8 cellular contexts compared by ENCODE assay signal in the genomic region with DNA sequence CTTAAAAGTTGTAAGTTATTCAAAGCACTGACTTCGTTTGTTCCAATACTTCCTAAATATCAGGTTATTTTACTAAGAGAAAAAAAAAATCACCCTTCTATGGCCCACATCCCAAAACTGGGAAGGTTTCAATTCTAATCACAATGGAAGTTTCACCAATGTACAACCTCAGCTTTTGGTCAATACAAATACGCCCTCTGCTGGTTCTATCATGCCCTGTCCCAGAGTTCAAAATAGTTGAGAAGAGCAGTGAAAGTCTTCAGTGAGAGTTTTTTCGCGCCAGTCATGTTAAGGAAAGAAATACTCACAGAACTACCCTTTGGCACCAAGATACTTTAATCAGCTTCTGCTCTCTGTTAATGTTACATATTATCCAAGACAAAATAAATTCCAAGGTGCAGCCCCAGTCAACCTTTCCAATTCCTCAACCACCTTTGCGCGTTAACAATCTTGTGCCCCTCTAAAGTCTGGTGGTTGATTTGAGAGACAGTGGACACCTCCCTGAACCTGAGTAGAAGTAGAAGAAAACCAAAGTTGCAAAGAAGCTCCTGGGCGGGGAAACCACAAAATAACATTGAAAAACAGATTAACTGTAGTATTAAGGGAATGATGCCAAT. TPM values are rescaled to one million over a fixed set of nuclear protein-coding genes. Genes with fewer than 3 reads are reported as not detected.
DNase-seq lines count a peak whose midpoint lies in the region; ATAC-seq and TF ChIP-seq lines count a peak whose summit lies in the region.

No MANE protein-coding gene starts in this region.

- DNase-seq in Ammon's horn (ENCODE audit: low spot score) (peak; percentile 73), H4 (ENCODE audit: low spot score) (peak; percentile 61), NCI-H2196 (lab: John Stamatoyannopoulos, UW; ENCODE audit: unreplicated experiment) (peak; percentile 63), dedifferentiated amniotic fluid mesenchymal stem cell (ENCODE audit: extremely low spot score) (peak; percentile 85)
- peak; percentile 20 for DNase-seq in stimulated activated CD8-positive, alpha-beta memory T cell treated with anti-CD3 and anti-CD28 coated beads, Interleukin-15, amount 100 ng/mL, for 1 hour (ENCODE audit: low read depth)

- ATAC-seq in HG03139 (IDR thresholded peaks at IDR 0.05; ENCODE audit: unreplicated experiment), result no peak

- H3K4me3 ChIP-seq in WI38 (ENCODE audit: low read depth, low read length), result no peak overlapping the region
- H3K4me3 ChIP-seq in liver (ENCODE audit: low read depth in 1 of 3, low read length in 3 of 3), result no peak overlapping the region

- 44% methylated on average over 7 of the region's 7 CpGs for WGBS in liver

- TF ChIP-seq CTCF in WI38 (IDR thresholded peaks at IDR 0.05; ENCODE audit: low read depth, low read length) (peak; percentile 63), liver (IDR thresholded peaks at IDR 0.05; ENCODE audit: low read depth, low read length, missing input control) (peak; percentile 89)

- no peak overlapping the region for H3K9ac ChIP-seq in liver (ENCODE audit: low read depth in 1 of 2, low read length in 2 of 2)

- no peaks in the 10 kb centered on the region for H3K36me3 ChIP-seq in liver (ENCODE audit: control insufficient read depth in 4 of 4, insufficient read depth in 3 of 4, low read depth in 1 of 4, low read length in 3 of 4)

- peak; percentile 97 for TF ChIP-seq RAD21 in liver (IDR thresholded peaks at IDR 0.05)

- no peaks in the 10 kb centered on the region for H3K4me1 ChIP-seq in liver (ENCODE audit: control insufficient read depth in 4 of 4, insufficient read depth in 4 of 4, low read length in 3 of 4)

- H3K27ac ChIP-seq in liver (ENCODE audit: low read depth in 1 of 2, low read length in 2 of 2), result no peak overlapping the region

- no peaks in the 10 kb centered on the region for H3K9me3 ChIP-seq in liver (ENCODE audit: control insufficient read depth in 4 of 4, low read length in 3 of 4)

- no peaks in the 10 kb centered on the region for H3K27me3 ChIP-seq in liver (ENCODE audit: control insufficient read depth in 4 of 4, insufficient read depth in 4 of 4, low read length in 3 of 4)

TF ChIP-seq in liver, 16 proteins besides CTCF, POLR2A, EP300 and RAD21:
- TF ChIP-seq GABPA (IDR thresholded peaks at IDR 0.05 in 1 of 2, conservative IDR thresholded peaks at IDR 0.05 in 1 of 2), result no peak
- peak in 1 of 2 donors; percentile 18 for TF ChIP-seq RXRA (IDR thresholded peaks at IDR 0.05)

RNA-seq across cellular contexts. Expression of a gene that starts 59.9 kb away (rescaled TPM):
- total RNA-seq in H4 (2014; rRNA removed; shearing (Covaris generic)), result 200 and 214 TPM in 2 replicates
- total RNA-seq in liver, result 10 to 100 TPM; 42.7 to 51.5 TPM
- 100 to 1,000 TPM in 1 of 2 donors, 10 to 100 TPM in 1; 51.4 to 139 TPM for polyA plus RNA-seq in liver

Comparison
In these comparisons a context has a peak if more than half of its experiments do, and no peak if none do; other contexts are left out.
1. DNase-seq: peak in every context shown above with its lines; median percentile 85 in dedifferentiated amniotic fluid mesenchymal stem cell; 73 in Ammon's horn; 63 in NCI-H2196; 61 in H4; 20 in stimulated activated CD8-positive, alpha-beta memory T cell treated with anti-CD3 and anti-CD28 coated beads, Interleukin-15, amount 100 ng/mL, for 1 hour.